ENCODE assay signal across 10 cellular contexts in the genomic region with DNA sequence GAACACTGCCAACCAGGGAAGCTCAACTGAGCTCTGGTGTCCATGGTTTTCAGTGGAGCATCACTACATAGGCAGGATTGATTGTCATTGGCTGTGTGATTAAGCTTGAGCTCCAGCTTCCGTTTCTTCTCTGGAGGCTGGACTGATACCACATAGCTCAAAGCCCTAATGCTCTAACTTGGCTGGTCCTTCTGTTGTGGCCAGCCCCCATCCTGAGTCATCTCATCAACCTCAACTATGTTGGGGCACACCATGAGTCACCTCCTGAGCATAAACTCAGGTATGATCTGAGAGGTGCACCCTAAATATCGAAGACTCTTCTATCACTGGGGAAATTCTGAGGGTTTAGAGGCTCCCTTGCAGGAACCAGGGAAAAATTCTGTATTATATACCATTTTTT.
A peak's percentile ranks its signal among the peaks of the same experiment; 100 is the strongest.
DNase-seq lines count a peak whose midpoint lies in the region; ATAC-seq and TF ChIP-seq lines count a peak whose summit lies in the region.
"Had no signal": no experiment of that assay in that cellular context is flagged by ENCODE, and none has a peak within 500 bp of the region (broad histone marks: within the 10 kb centered on the region; RNA-seq: fewer than 3 reads in every experiment).

No MANE protein-coding gene starts in this region.

- H3K9me3 Mint-ChIP-seq in activated naive CD4-positive, alpha-beta T cell treated with anti-CD3 and anti-CD28 coated beads, Interleukin-2, amount 50 U/mL, for 72 hours: peaks cover 6 to 9% of the 10 kb centered on the region in 2 donors
- peaks cover 11% of the 10 kb centered on the region for H3K9me3 Mint-ChIP-seq in activated T-helper 1 cell treated with anti-CD3 and anti-CD28 coated beads, Interleukin-12 subunit alpha, Interleukin-12 subunit beta, Interleukin-2, Interleukin-4 antibody, amounts not matched to agents 30 ng/mL and 10 ng/mL and 1 ng/mL, durations not matched to agents 14 hours and 24 hours and 36 hours
- peaks cover 0 to 8% of the 10 kb centered on the region in 2 donors for H3K9me3 Mint-ChIP-seq in stimulated activated naive CD8-positive, alpha-beta T cell treated with anti-CD3 and anti-CD28 coated beads, Interleukin-15, amount 100 ng/mL, for 72 hours

- peaks cover 1% of the 10 kb centered on the region for H3K27me3 Mint-ChIP-seq in activated T-helper 1 cell treated with anti-CD3 and anti-CD28 coated beads, Interleukin-12 subunit alpha, Interleukin-12 subunit beta, Interleukin-2, Interleukin-4 antibody, amounts not matched to agents 30 ng/mL and 10 ng/mL and 1 ng/mL, durations not matched to agents 14 hours and 24 hours and 36 hours (ENCODE audit: insufficient read depth)
- H3K27me3 Mint-ChIP-seq in stimulated activated naive CD8-positive, alpha-beta T cell treated with anti-CD3 and anti-CD28 coated beads, Interleukin-15, amount 100 ng/mL, for 72 hours: peaks cover 34% of the 10 kb centered on the region
- H3K27me3 Mint-ChIP-seq: CD4-positive, CD25-positive, alpha-beta regulatory T cell had no signal

- no peak overlapping the region for H3K27ac Mint-ChIP-seq in activated naive CD4-positive, alpha-beta T cell treated with anti-CD3 and anti-CD28 coated beads, Interleukin-2, amount 50 U/mL, for 72 hours
- peak overlapping the region; percentile 56 for H3K27ac Mint-ChIP-seq in activated T-helper 1 cell treated with anti-CD3 and anti-CD28 coated beads, Interleukin-12 subunit alpha, Interleukin-12 subunit beta, Interleukin-2, Interleukin-4 antibody, amounts not matched to agents 30 ng/mL and 10 ng/mL and 1 ng/mL, durations not matched to agents 14 hours and 24 hours and 36 hours
- H3K27ac Mint-ChIP-seq in stimulated activated naive CD8-positive, alpha-beta T cell treated with anti-CD3 and anti-CD28 coated beads, Interleukin-15, amount 100 ng/mL, for 72 hours: no peak overlapping the region
- H3K27ac Mint-ChIP-seq: CD4-positive, CD25-positive, alpha-beta regulatory T cell; progenitor cell of endocrine pancreas had no signal

- H3K4me3 ChIP-seq in Karpas-422 (ENCODE audit: low read length) (no peak overlapping the region), lower lobe of right lung (no peak overlapping the region)

- H3K4me1 Mint-ChIP-seq in activated T-helper 1 cell treated with anti-CD3 and anti-CD28 coated beads, Interleukin-12 subunit alpha, Interleukin-12 subunit beta, Interleukin-2, Interleukin-4 antibody, amounts not matched to agents 30 ng/mL and 10 ng/mL and 1 ng/mL, durations not matched to agents 14 hours and 24 hours and 36 hours (ENCODE audit: low read depth): peaks cover 49% of the 10 kb centered on the region
- peaks cover 32% of the 10 kb centered on the region for H3K4me1 Mint-ChIP-seq in stimulated activated naive CD8-positive, alpha-beta T cell treated with anti-CD3 and anti-CD28 coated beads, Interleukin-15, amount 100 ng/mL, for 72 hours

- intact Hi-C loops in activated T-helper 1 cell treated with anti-CD3 and anti-CD28 coated beads, Interleukin-12 subunit alpha, Interleukin-12 subunit beta, Interleukin-2, Interleukin-4 antibody, amounts not matched to agents 30 ng/mL and 10 ng/mL and 1 ng/mL, durations not matched to agents 14 hours and 24 hours and 36 hours (cut with micrococcal nuclease): loop anchor here (1.0 to 2.0 kb wide), 2 partner anchors 64 to 85 kb away; no protein-coding TSS in a partner anchor
- intact Hi-C loops in lower lobe of right lung (cut with DNase I): no loop called here

- H3K4me2 ChIP-seq in Karpas-422 (ENCODE audit: low read depth, low read length, poor library complexity, severe bottlenecking): no peak overlapping the region

- no peak for TF ChIP-seq CTCF in lower lobe of right lung (IDR thresholded peaks at IDR 0.05)

- peak; percentile 73 to 94 for ATAC-seq in activated naive CD4-positive, alpha-beta T cell treated with anti-CD3 and anti-CD28 coated beads, Interleukin-2, amount 50 U/mL, for 72 hours
- ATAC-seq in HG03432 (IDR thresholded peaks at IDR 0.05; ENCODE audit: unreplicated experiment) (peak; percentile 68), lower lobe of right lung (no peak)
- peak; percentile 95 for ATAC-seq in stimulated activated naive CD8-positive, alpha-beta T cell treated with anti-CD3 and anti-CD28 coated beads, Interleukin-15, amount 100 ng/mL, for 72 hours

- H2AFZ ChIP-seq in Karpas-422 (ENCODE audit: low read length): no peak overlapping the region

- H3K9me3 ChIP-seq in Karpas-422 (ENCODE audit: low read length): no peaks in the 10 kb centered on the region
- H3K9me3 ChIP-seq in lower lobe of right lung: no peaks in the 10 kb centered on the region

- H3K4me1 ChIP-seq in Karpas-422 (ENCODE audit: low read length): no peaks in the 10 kb centered on the region
- no peaks in the 10 kb centered on the region for H3K4me1 ChIP-seq in lower lobe of right lung

- no peak for DNase-seq in activated naive CD4-positive, alpha-beta T cell treated with anti-CD3 and anti-CD28 coated beads, Interleukin-2, amount 50 U/mL, for 72 hours (ENCODE audit: low spot score in 2 of 2)
- DNase-seq in activated naive CD4-positive, alpha-beta T cell (lab: John Stamatoyannopoulos, UW): no peak
- peak; percentile 25 for DNase-seq in activated T-helper 1 cell treated with anti-CD3 and anti-CD28 coated beads, Interleukin-12 subunit alpha, Interleukin-12 subunit beta, Interleukin-2, Interleukin-4 antibody, amounts not matched to agents 30 ng/mL and 10 ng/mL and 1 ng/mL, durations not matched to agents 14 hours and 24 hours and 36 hours (ENCODE audit: low spot score)
- DNase-seq in stimulated activated naive CD8-positive, alpha-beta T cell treated with anti-CD3 and anti-CD28 coated beads, Interleukin-15, amount 100 ng/mL, for 72 hours: peak; percentile 42 to 44
- no peak for DNase-seq in Karpas-422
- no peak for DNase-seq in lower lobe of right lung
- DNase-seq in GDM1 (lab: John Stamatoyannopoulos, UW): no peak
- DNase-seq: CD4-positive, CD25-positive, alpha-beta regulatory T cell had no signal

- no peaks in the 10 kb centered on the region for H3K9me2 ChIP-seq in Karpas-422 (replicated peaks; ENCODE audit: insufficient read depth, low read length)

- H4K20me1 ChIP-seq in Karpas-422 (ENCODE audit: insufficient read depth, low read depth, low read length): no peaks in the 10 kb centered on the region

- H3K36me3 Mint-ChIP-seq in activated naive CD4-positive, alpha-beta T cell treated with anti-CD3 and anti-CD28 coated beads, Interleukin-2, amount 50 U/mL, for 72 hours: no peaks in the 10 kb centered on the region
- H3K36me3 Mint-ChIP-seq in activated T-helper 1 cell treated with anti-CD3 and anti-CD28 coated beads, Interleukin-12 subunit alpha, Interleukin-12 subunit beta, Interleukin-2, Interleukin-4 antibody, amounts not matched to agents 30 ng/mL and 10 ng/mL and 1 ng/mL, durations not matched to agents 14 hours and 24 hours and 36 hours (ENCODE audit: low read depth): peaks cover 6% of the 10 kb centered on the region
- H3K36me3 Mint-ChIP-seq: CD4-positive, CD25-positive, alpha-beta regulatory T cell had no signal

- H3K27me3 ChIP-seq in Karpas-422 (ENCODE audit: low read length) (no peaks in the 10 kb centered on the region), lower lobe of right lung (ENCODE audit: low read depth) (no peaks in the 10 kb centered on the region)

- no peak overlapping the region for H3K9ac ChIP-seq in Karpas-422 (ENCODE audit: low read length)

- H3K27ac ChIP-seq in Karpas-422 (ENCODE audit: low read length) (no peak overlapping the region), lower lobe of right lung (no peak overlapping the region)

- H3K4me3 Mint-ChIP-seq in activated T-helper 1 cell treated with anti-CD3 and anti-CD28 coated beads, Interleukin-12 subunit alpha, Interleukin-12 subunit beta, Interleukin-2, Interleukin-4 antibody, amounts not matched to agents 30 ng/mL and 10 ng/mL and 1 ng/mL, durations not matched to agents 14 hours and 24 hours and 36 hours: no peak overlapping the region
- H3K4me3 Mint-ChIP-seq in stimulated activated naive CD8-positive, alpha-beta T cell treated with anti-CD3 and anti-CD28 coated beads, Interleukin-15, amount 100 ng/mL, for 72 hours: no peak overlapping the region
- H3K4me3 Mint-ChIP-seq: CD4-positive, CD25-positive, alpha-beta regulatory T cell had no signal

- no peaks in the 10 kb centered on the region for H3K79me2 ChIP-seq in Karpas-422 (ENCODE audit: low read length)

- H3K36me3 ChIP-seq in Karpas-422 (ENCODE audit: insufficient read depth, low read length) (no peaks in the 10 kb centered on the region), lower lobe of right lung (no peaks in the 10 kb centered on the region)

Comparison
In these comparisons a context has a peak if more than half of its experiments do, and no peak if none do; other contexts are left out.
1. ATAC-seq: peak in activated naive CD4-positive, alpha-beta T cell treated with anti-CD3 and anti-CD28 coated beads, Interleukin-2, amount 50 U/mL, for 72 hours (2 of 2), HG03432 (single experiment) and stimulated activated naive CD8-positive, alpha-beta T cell treated with anti-CD3 and anti-CD28 coated beads, Interleukin-15, amount 100 ng/mL, for 72 hours (single experiment); none in lower lobe of right lung (0 of 2).
2. DNase-seq: peak in activated T-helper 1 cell treated with anti-CD3 and anti-CD28 coated beads, Interleukin-12 subunit alpha, Interleukin-12 subunit beta, Interleukin-2, Interleukin-4 antibody, amounts not matched to agents 30 ng/mL and 10 ng/mL and 1 ng/mL, durations not matched to agents 14 hours and 24 hours and 36 hours (single experiment) and stimulated activated naive CD8-positive, alpha-beta T cell treated with anti-CD3 and anti-CD28 coated beads, Interleukin-15, amount 100 ng/mL, for 72 hours (2 of 2); none in activated naive CD4-positive, alpha-beta T cell treated with anti-CD3 and anti-CD28 coated beads, Interleukin-2, amount 50 U/mL, for 72 hours (0 of 2), activated naive CD4-positive, alpha-beta T cell (0 of 4), Karpas-422 (single experiment), lower lobe of right lung (single experiment) and GDM1 (single experiment).